ENCODE assay signal across 10 cellular contexts in genomic region chr19:40417714-40417996, GRCh38. TPM values are rescaled to one million over a fixed set of nuclear protein-coding genes. Genes with fewer than 3 reads are reported as not detected.
DNase-seq lines count a peak whose midpoint lies in the region; ATAC-seq, FAIRE-seq and TF ChIP-seq lines count a peak whose summit lies in the region.
"Had no signal": no experiment of that assay in that cellular context is flagged by ENCODE, and none has a peak within 500 bp of the region (broad histone marks: within the 10 kb centered on the region; RNA-seq: fewer than 3 reads in every experiment).

No MANE protein-coding gene starts in this region.

- no peaks in the 10 kb centered on the region for H3K79me1 ChIP-seq in H1 (ENCODE audit: low read depth, low read length)

- H2BK15ac ChIP-seq in H1 (ENCODE audit: low read length), result peak overlapping the region; percentile 72; the same call in 1 of the 2 replicates

- TF ChIP-seq EP300 in H1 (IDR thresholded peaks at IDR 0.05; ENCODE audit: borderline replicate concordance in 1 of 2, low read depth in 2 of 2, low read length in 2 of 2), result no peak

- 67 to 87% (median 69%) methylated on average over 4 of the region's 4 CpGs for WGBS in heart left ventricle, 4 donors
- 83% methylated on average over 4 of the region's 4 CpGs; no CpG with 5 or more reads in 1 of the 2 experiments for WGBS in H1 (ENCODE audit: extremely low coverage in 1 of 2, insufficient coverage in 1 of 2, insufficient read length in 1 of 2, insufficient replicate concordance in 2 of 2, low coverage in 1 of 2, low lambda C conversion rate in 2 of 2, missing lambda C conversion rate in 1 of 2), 2 experiments
- WGBS in urinary bladder, result 63% methylated on average over 4 of the region's 4 CpGs

- no peak overlapping the region for H2AK5ac ChIP-seq in H1 (ENCODE audit: low read depth, low read length)

- H3K9me3 Mint-ChIP-seq in nephron progenitor cell, result no peaks in the 10 kb centered on the region

- peaks cover 60% of the 10 kb centered on the region for H3K4me1 Mint-ChIP-seq in nephron progenitor cell

- H2AFZ ChIP-seq in H1 (ENCODE audit: low read length), result no peak overlapping the region

- H4K8ac ChIP-seq in H1 (ENCODE audit: extremely low read depth, insufficient read depth, low read length), result no peak overlapping the region

- DNase-seq in heart left ventricle (no peak), Right ventricle myocardium inferior (ENCODE audit: missing footprints) (no peak), H1 (ENCODE audit: low read depth in 1 of 2, low spot score in 2 of 2) (no peak), nephron progenitor cell (no peak), sciatic nerve (ENCODE audit: low spot score) (no peak), NCI-H1417 treated with DMSO at 0.1 percent for 48 hours (lab: John Stamatoyannopoulos, UW) (no peak)
- no peak for DNase-seq in stimulated activated CD4-positive, alpha-beta T cell treated with anti-CD3 and anti-CD28 coated beads, Interleukin-2, amount 100 ng/mL, for 48 hours
- DNase-seq: NCI-H345 had no signal

- H3K36me3 Mint-ChIP-seq in nephron progenitor cell (ENCODE audit: low read depth), result peaks cover 4% of the 10 kb centered on the region

- TF ChIP-seq POLR2A in heart left ventricle (IDR thresholded peaks at IDR 0.05) (no peak), H1 (IDR thresholded peaks at IDR 0.05; ENCODE audit: control extremely low read depth in 1 of 2, low read depth in 2 of 2, low read length in 2 of 2) (no peak)

- H3K27ac ChIP-seq in heart left ventricle (peak overlapping the region; percentile 45 to 94 (median 82)), H1 (ENCODE audit: low read depth, low read length) (no peak overlapping the region), urinary bladder (ENCODE audit: low read depth) (peak overlapping the region; percentile 91)

- H3K56ac ChIP-seq in H1 (replicated peaks; ENCODE audit: insufficient read length, low read depth, low read length), result no peak overlapping the region

- H3K27me3 ChIP-seq in heart left ventricle (no peaks in the 10 kb centered on the region), H1 (replicated peaks in 1 of 4; ENCODE audit: control insufficient read depth in 3 of 4, extremely low read depth in 1 of 4, insufficient read depth in 3 of 4, low read length in 3 of 4) (no peaks in the 10 kb centered on the region; a peak in 1 of 7 replicates)

- POLR2A ChIA-PET in H1 (lab: Charles Lee; ENCODE audit: partially characterized antibody), result interaction anchor here (0.9 to 4.7 kb wide), 5 partner anchors 9 to 28 kb away, joined by 3 to 18 read pairs (median 10); partner anchors contain the start of genes HIPK4 and SERTAD1

- H4K20me1 ChIP-seq in H1 (replicated peaks in 1 of 2; ENCODE audit: control insufficient read depth in 1 of 2, insufficient read depth in 2 of 2, low read length in 2 of 2), result no peaks in the 10 kb centered on the region

- H3K14ac ChIP-seq in H1 (ENCODE audit: insufficient read length), result no peak overlapping the region

- no peaks in the 10 kb centered on the region for H3K79me2 ChIP-seq in H1 (ENCODE audit: control insufficient read depth in 1 of 2, insufficient read depth in 2 of 2, low read length in 2 of 2)

- no peak overlapping the region for H2BK20ac ChIP-seq in H1 (ENCODE audit: low read length)

- peaks cover 2 to 13% (median 8%) of the 10 kb centered on the region in 9 donors for H3K36me3 ChIP-seq in heart left ventricle
- H3K36me3 ChIP-seq in H1 (ENCODE audit: control insufficient read depth in 2 of 4, insufficient read depth in 4 of 4, low read length in 3 of 4), result peaks cover 0 to 2% (median 0%) of the 10 kb centered on the region in 4 experiments; a peak in 1 of 8 replicates
- no peaks in the 10 kb centered on the region for H3K36me3 ChIP-seq in urinary bladder (ENCODE audit: insufficient read depth)

- H3K23me2 ChIP-seq in H1 (ENCODE audit: low read depth, low read length), result peaks cover 3% of the 10 kb centered on the region; the same call in 1 of the 2 replicates

- H3K4me2 ChIP-seq in H1 (ENCODE audit: insufficient read depth in 1 of 2, low read depth in 2 of 2, low read length in 2 of 2), result no peak overlapping the region

- ATAC-seq in heart left ventricle (no peak), Right ventricle myocardium inferior (no peak), sciatic nerve (no peak)

- H3K9me3 ChIP-seq in heart left ventricle (no peaks in the 10 kb centered on the region), H1 (ENCODE audit: insufficient read depth in 2 of 2, low read depth in 1 of 2, low read length in 1 of 2) (no peaks in the 10 kb centered on the region)

- H3K4me1 ChIP-seq in heart left ventricle (peaks cover 0 to 53% (median 35%) of the 10 kb centered on the region in 12 donors), H1 (replicated peaks in 1 of 4; ENCODE audit: control insufficient read depth in 3 of 4, insufficient read depth in 4 of 4, low read length in 3 of 4) (peaks cover 4 to 18% (median 9%) of the 10 kb centered on the region in 4 experiments), urinary bladder (ENCODE audit: insufficient read depth) (no peaks in the 10 kb centered on the region)

- H2BK12ac ChIP-seq in H1 (ENCODE audit: low read depth, low read length), result 0 out of 2 replicates have a peak overlapping the region, but pooled peaks have one; percentile 75

- no peak overlapping the region for H3K23ac ChIP-seq in H1 (ENCODE audit: insufficient read length)

- H4K91ac ChIP-seq in H1 (replicated peaks; ENCODE audit: insufficient read length, low read length), result no peak overlapping the region

- no peak for FAIRE-seq in H1 (lab: Jason Lieb, UNC)

- H3K18ac ChIP-seq in H1 (ENCODE audit: extremely low read depth, low read length), result no peak overlapping the region

- H3K4ac ChIP-seq in H1 (replicated peaks; ENCODE audit: insufficient read length, low read depth, low read length), result no peak overlapping the region

- no peak overlapping the region for H4K5ac ChIP-seq in H1 (ENCODE audit: insufficient read length, low read depth, low read length)

- TF ChIP-seq CTCF in heart left ventricle (IDR thresholded peaks at IDR 0.05), result no peak
- no peak for TF ChIP-seq CTCF in H1 (IDR thresholded peaks at IDR 0.05; ENCODE audit: control extremely low read depth in 1 of 3, insufficient read depth in 1 of 3, low read depth in 1 of 3, low read length in 3 of 3)
- TF ChIP-seq CTCF in nephron progenitor cell (IDR thresholded peaks at IDR 0.05), result no peak

- no peak overlapping the region for H3K9ac ChIP-seq in H1 (replicated peaks in 1 of 4; ENCODE audit: extremely low read depth in 1 of 4, low read depth in 3 of 4, low read length in 3 of 4)

- H3K4me3 ChIP-seq in heart left ventricle, result no peak overlapping the region
- H3K4me3 ChIP-seq in H1 (ENCODE audit: extremely low read depth in 1 of 4, insufficient read depth in 2 of 4, low read depth in 3 of 4, low read length in 4 of 4), result no peak overlapping the region
- H3K4me3 ChIP-seq in urinary bladder (ENCODE audit: low read depth, low read length), result no peak overlapping the region

- H3K4me3 Mint-ChIP-seq in nephron progenitor cell, result peak overlapping the region; percentile 18

- H3K27ac Mint-ChIP-seq in nephron progenitor cell, result peak overlapping the region; percentile 84

- CTCF ChIA-PET in H1 (lab: Charles Lee; ENCODE audit: partially characterized antibody), result interaction anchor here (0.7 to 4.4 kb wide), 7 partner anchors 8 to 112 kb away, joined by 3 to 41 read pairs (median 4); no protein-coding TSS in a partner anchor

- intact Hi-C loops in heart left ventricle (cut with DNase I), result no loop called here
- intact Hi-C loops in Right ventricle myocardium inferior (cut with DNase I), result no loop called here
- intact Hi-C loops in sciatic nerve (cut with DNase I), result no loop called here

- H2BK120ac ChIP-seq in H1 (replicated peaks; ENCODE audit: low read depth, low read length), result no peak overlapping the region

- H3K27me3 Mint-ChIP-seq in nephron progenitor cell (ENCODE audit: low read depth, poor library complexity), result peaks cover 3% of the 10 kb centered on the region

- no peak for TF ChIP-seq RAD21 in H1 (IDR thresholded peaks at IDR 0.05 in 1 of 2, conservative IDR thresholded peaks at IDR 0.05 in 1 of 2; ENCODE audit: low read depth in 2 of 2, low read length in 2 of 2)

- no peak overlapping the region for H2BK5ac ChIP-seq in H1 (ENCODE audit: low read depth, low read length)

RNA-seq across cellular contexts. Expression of gene PRX, which starts 4.5 kb away (rescaled TPM):
- total RNA-seq in heart left ventricle, result 1 to 10 TPM; 2.5 to 4.6 (median 3.1) TPM
- 1 to 10 TPM; 2.9 to 4.3 TPM for polyA plus RNA-seq in heart left ventricle
- total RNA-seq in Right ventricle myocardium inferior, result 3.5 TPM
- total RNA-seq in H1 (2021; fragmentation: NEBNext Ultra II Directional; extraction: Animal tissue kit (Norgen Biotek cat#: 25700)), result 5.8 and 6.0 TPM in 2 replicates
- 2.8 and 3.8 TPM in 2 replicates for polyA plus RNA-seq in H1 (2011; rRNA removed)
- 5.0 TPM for polyA plus RNA-seq in H1 (2011; cell fraction: cytosol; rRNA removed)
- 5.2 TPM for polyA plus RNA-seq in H1 (2011; cell fraction: nucleus; rRNA removed)
- 5.4 to 9.9 TPM (median 8.0 TPM) in 4 replicates for polyA plus RNA-seq in H1 (2012, experiment 1 of 2)
- polyA plus RNA-seq in H1 (2012, experiment 2 of 2), result 4.6 TPM
- 2.8 TPM for polyA plus RNA-seq in H1 (2013, experiment 1 of 2)
- polyA plus RNA-seq in H1 (2013, experiment 2 of 2), result 2.9 TPM
- 1.9 and 2.1 TPM in 2 replicates for polyA minus RNA-seq in H1 (2011; rRNA and poly(A)+ RNA removed)
- 1.7 TPM for polyA minus RNA-seq in H1 (2011; cell fraction: cytosol; rRNA and poly(A)+ RNA removed)
- 4.2 TPM for polyA minus RNA-seq in H1 (2011; cell fraction: nucleus; rRNA and poly(A)+ RNA removed)
- 3.2 TPM for total RNA-seq in urinary bladder
- polyA plus RNA-seq in urinary bladder, result 6.7 TPM
- total RNA-seq in sciatic nerve, result 801 TPM

RNA-seq across cellular contexts. Expression of gene SERTAD1, which starts 8.1 kb away (rescaled TPM):
- 10 to 100 TPM in 6 of 9 donors, 1 to 10 TPM in 3; 7.6 to 28.0 (median 11.5) TPM for total RNA-seq in heart left ventricle
- polyA plus RNA-seq in heart left ventricle, result 10 to 100 TPM; 10.2 to 40.2 TPM
- 12.0 TPM for total RNA-seq in Right ventricle myocardium inferior
- 4.9 and 5.4 TPM in 2 replicates for total RNA-seq in H1 (2021; fragmentation: NEBNext Ultra II Directional; extraction: Animal tissue kit (Norgen Biotek cat#: 25700))
- polyA plus RNA-seq in H1 (2011; rRNA removed), result 6.6 and 8.0 TPM in 2 replicates
- 5.9 TPM for polyA plus RNA-seq in H1 (2011; cell fraction: cytosol; rRNA removed)
- 5.4 TPM for polyA plus RNA-seq in H1 (2011; cell fraction: nucleus; rRNA removed)
- polyA plus RNA-seq in H1 (2012, experiment 1 of 2), result 3.8 to 5.5 TPM (median 4.9 TPM) in 4 replicates
- polyA plus RNA-seq in H1 (2012, experiment 2 of 2), result 6.4 TPM
- 3.4 TPM for polyA plus RNA-seq in H1 (2013, experiment 1 of 2)
- polyA plus RNA-seq in H1 (2013, experiment 2 of 2), result 3.1 TPM
- 1.3 and 2.1 TPM in 2 replicates for polyA minus RNA-seq in H1 (2011; rRNA and poly(A)+ RNA removed)
- polyA minus RNA-seq in H1 (2011; cell fraction: cytosol; rRNA and poly(A)+ RNA removed), result 2.4 TPM
- polyA minus RNA-seq in H1 (2011; cell fraction: nucleus; rRNA and poly(A)+ RNA removed), result 2.6 TPM
- 6.8 TPM for total RNA-seq in urinary bladder
- polyA plus RNA-seq in urinary bladder, result 24.5 TPM
- 18.0 TPM for total RNA-seq in sciatic nerve

RNA-seq across cellular contexts. Expression of gene SERTAD3, which starts 26.5 kb away (rescaled TPM):
- 10 to 100 TPM; 17.6 to 38.7 (median 26.0) TPM for total RNA-seq in heart left ventricle
- 10 to 100 TPM; 23.2 to 36.9 TPM for polyA plus RNA-seq in heart left ventricle
- total RNA-seq in Right ventricle myocardium inferior, result 28.2 TPM
- total RNA-seq in H1 (2021; fragmentation: NEBNext Ultra II Directional; extraction: Animal tissue kit (Norgen Biotek cat#: 25700)), result 32.1 and 33.4 TPM in 2 replicates
- 15.1 and 23.5 TPM in 2 replicates for polyA plus RNA-seq in H1 (2011; rRNA removed)
- 14.4 TPM for polyA plus RNA-seq in H1 (2011; cell fraction: cytosol; rRNA removed)
- polyA plus RNA-seq in H1 (2011; cell fraction: nucleus; rRNA removed), result 17.5 TPM
- polyA plus RNA-seq in H1 (2012, experiment 1 of 2), result 19.0 to 27.4 TPM (median 21.0 TPM) in 4 replicates
- polyA plus RNA-seq in H1 (2012, experiment 2 of 2), result 29.2 TPM
- polyA plus RNA-seq in H1 (2013, experiment 1 of 2), result 11.0 TPM
- 10.4 TPM for polyA plus RNA-seq in H1 (2013, experiment 2 of 2)
- 18.8 and 25.3 TPM in 2 replicates for polyA minus RNA-seq in H1 (2011; rRNA and poly(A)+ RNA removed)
- polyA minus RNA-seq in H1 (2011; cell fraction: cytosol; rRNA and poly(A)+ RNA removed), result 34.3 TPM
- polyA minus RNA-seq in H1 (2011; cell fraction: nucleus; rRNA and poly(A)+ RNA removed), result 11.6 TPM
- 32.2 TPM for total RNA-seq in urinary bladder
- polyA plus RNA-seq in urinary bladder, result 43.8 TPM
- total RNA-seq in sciatic nerve, result 47.2 TPM

RNA-seq across cellular contexts. Expression of gene HIPK4, which starts 27.7 kb away (rescaled TPM):
- total RNA-seq in heart left ventricle (under 1 TPM in 3 of 9 donors, not detected in 6; 0.07 to 0.14 (median 0.12) TPM), Right ventricle myocardium inferior (not detected), urinary bladder (not detected), sciatic nerve (0.36 TPM)
- polyA plus RNA-seq in heart left ventricle (under 1 TPM; 0.08 to 0.12 TPM), H1 (2011; rRNA removed) (0.57 and 0.88 TPM in 2 replicates), urinary bladder (0.20 TPM)
- total RNA-seq in H1 (2021; fragmentation: NEBNext Ultra II Directional; extraction: Animal tissue kit (Norgen Biotek cat#: 25700)), result 0.15 and 0.29 TPM in 2 replicates
- 0.70 TPM for polyA plus RNA-seq in H1 (2011; cell fraction: cytosol; rRNA removed)
- polyA plus RNA-seq in H1 (2011; cell fraction: nucleus; rRNA removed), result 0.66 TPM
- polyA plus RNA-seq in H1 (2012, experiment 1 of 2), result 0.31 to 0.48 TPM (median 0.34 TPM) in 4 replicates
- polyA plus RNA-seq in H1 (2012, experiment 2 of 2), result 0.16 TPM
- 0.18 TPM for polyA plus RNA-seq in H1 (2013, experiment 1 of 2)
- 0.26 TPM for polyA plus RNA-seq in H1 (2013, experiment 2 of 2)
- 0.09 and 0.37 TPM in 2 replicates for polyA minus RNA-seq in H1 (2011; rRNA and poly(A)+ RNA removed)
- 0.44 TPM for polyA minus RNA-seq in H1 (2011; cell fraction: cytosol; rRNA and poly(A)+ RNA removed)
- polyA minus RNA-seq in H1 (2011; cell fraction: nucleus; rRNA and poly(A)+ RNA removed), result 0.30 TPM
- total RNA-seq: LHCN-M2 had no signal

RNA-seq across cellular contexts. Expression of gene BLVRB, which starts 47.9 kb away (rescaled TPM):
- total RNA-seq in heart left ventricle (100 to 1,000 TPM in 5 of 9 donors, 10 to 100 TPM in 4; 76.3 to 330 (median 100) TPM), Right ventricle myocardium inferior (127 TPM), urinary bladder (48.2 TPM), sciatic nerve (83.8 TPM)
- polyA plus RNA-seq in heart left ventricle (100 to 1,000 TPM; 115 to 164 TPM), H1 (2011; rRNA removed) (182 and 196 TPM in 2 replicates), urinary bladder (200 TPM)
- 28.7 and 32.3 TPM in 2 replicates for total RNA-seq in H1 (2021; fragmentation: NEBNext Ultra II Directional; extraction: Animal tissue kit (Norgen Biotek cat#: 25700))
- polyA plus RNA-seq in H1 (2011; cell fraction: cytosol; rRNA removed), result 134 TPM
- polyA plus RNA-seq in H1 (2011; cell fraction: nucleus; rRNA removed), result 82.5 TPM
- polyA plus RNA-seq in H1 (2012, experiment 1 of 2), result 36.4 to 73.2 TPM (median 66.2 TPM) in 4 replicates
- polyA plus RNA-seq in H1 (2012, experiment 2 of 2), result 60.9 TPM
- polyA plus RNA-seq in H1 (2013, experiment 1 of 2), result 43.5 TPM
- 41.3 TPM for polyA plus RNA-seq in H1 (2013, experiment 2 of 2)
- 37.7 and 38.8 TPM in 2 replicates for polyA minus RNA-seq in H1 (2011; rRNA and poly(A)+ RNA removed)
- 41.1 TPM for polyA minus RNA-seq in H1 (2011; cell fraction: cytosol; rRNA and poly(A)+ RNA removed)
- polyA minus RNA-seq in H1 (2011; cell fraction: nucleus; rRNA and poly(A)+ RNA removed), result 29.0 TPM

Comparison
In these comparisons a context has a peak if more than half of its experiments do, and no peak if none do; other contexts are left out.
1. RNA of gene PRX, which starts 4.5 kb away (total RNA-seq): 801 TPM in sciatic nerve (single experiment); 5.8 to 6.0 TPM in H1, 3.5 TPM in Right ventricle myocardium inferior (single experiment), 3.2 TPM in urinary bladder (single experiment) and 2.5 to 4.6 TPM in heart left ventricle; every median in the first group is over 100 times any median in the second.